In the genomic region with DNA sequence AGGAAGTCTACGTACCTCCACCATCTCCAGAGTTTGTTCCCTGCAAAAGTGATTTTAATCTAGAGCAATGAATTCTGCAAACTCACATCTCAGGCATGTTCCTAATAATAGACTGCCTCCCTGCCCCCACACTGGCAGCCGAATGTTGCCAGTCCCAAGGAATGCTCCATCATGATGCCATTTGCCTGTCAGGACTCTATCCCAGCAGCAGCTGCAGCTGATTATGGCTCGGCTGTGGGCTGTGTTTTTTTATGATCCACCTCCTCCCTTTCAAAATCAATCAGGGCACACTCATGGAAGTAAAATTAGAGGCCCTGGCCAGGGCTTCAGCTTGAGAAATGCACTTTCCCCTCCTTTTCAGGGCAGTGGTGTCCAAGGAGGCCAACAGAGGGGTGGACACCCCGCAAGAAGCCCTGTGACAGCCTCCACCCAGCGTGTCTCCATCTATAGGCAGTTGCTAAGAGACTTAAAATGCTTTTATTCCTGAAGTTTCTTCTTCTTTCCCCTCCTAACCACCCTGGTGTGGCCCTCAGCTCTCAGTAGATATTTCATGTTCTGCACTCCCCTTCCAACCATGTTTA, we compare ENCODE assay signal across 12 cellular contexts.
DNase-seq lines count a peak whose midpoint lies in the region; TF ChIP-seq lines count a peak whose summit lies in the region.
"Had no signal": no experiment of that assay in that cellular context is flagged by ENCODE, and none has a peak within 500 bp of the region (broad histone marks: within the 10 kb centered on the region; RNA-seq: fewer than 3 reads in every experiment).

No MANE protein-coding gene starts in this region.

- TF ChIP-seq CTCF in fibroblast of mammary gland (conservative IDR thresholded peaks at IDR 0.05; ENCODE audit: control insufficient read depth, insufficient read depth, low read depth, low read length) (no peak), nephron (IDR thresholded peaks at IDR 0.05; ENCODE audit: unreplicated experiment in 3 of 3) (no peak)

- H3K27ac Mint-ChIP-seq in nephron = peak overlapping the region; percentile 71 to 90 (median 84)
- H3K27ac Mint-ChIP-seq: activated CD4-positive, alpha-beta memory T cell treated with anti-CD3 and anti-CD28 coated beads for 36 hours had no signal

- no peaks in the 10 kb centered on the region for H3K27me3 Mint-ChIP-seq in nephron (ENCODE audit: low read depth)

- DNase-seq in A172 (ENCODE audit: low spot score) = peak; percentile 66
- DNase-seq in RPMI7951 (ENCODE audit: low read depth) = peak; percentile 89
- DNase-seq in fibroblast of mammary gland (ENCODE audit: low read depth) = peak; percentile 92
- no peak for DNase-seq in NCI-H1417 (lab: John Stamatoyannopoulos, UW)
- no peak for DNase-seq in NCI-H774 (lab: John Stamatoyannopoulos, UW)
- no peak for DNase-seq in NCI-H510A treated with DMSO at 0.1 percent for 48 hours (lab: John Stamatoyannopoulos, UW)
- no peak for DNase-seq in activated CD4-positive, alpha-beta T cell treated with anti-CD3 and anti-CD28 coated beads for 4 hours
- DNase-seq: activated CD4-positive, alpha-beta memory T cell treated with anti-CD3 and anti-CD28 coated beads for 36 hours; activated naive CD4-positive, alpha-beta T cell; effector CD4-positive, alpha-beta T cell; NCI-H1436 had no signal

- peak overlapping the region in 2 of 3 experiments; percentile 4 to 40 for H3K4me3 Mint-ChIP-seq in nephron
- H3K4me3 Mint-ChIP-seq: activated CD4-positive, alpha-beta memory T cell treated with anti-CD3 and anti-CD28 coated beads for 36 hours had no signal

- H3K9me3 Mint-ChIP-seq in nephron = no peaks in the 10 kb centered on the region
- H3K9me3 Mint-ChIP-seq: activated CD4-positive, alpha-beta memory T cell treated with anti-CD3 and anti-CD28 coated beads for 36 hours had no signal

- no peak overlapping the region for H3K4me3 ChIP-seq in fibroblast of mammary gland (ENCODE audit: control insufficient read depth, low read depth, low read length)

- peaks cover 77% of the 10 kb centered on the region for H3K4me1 Mint-ChIP-seq in nephron

- H3K36me3 Mint-ChIP-seq in nephron (ENCODE audit: low read depth) = no peaks in the 10 kb centered on the region
- H3K36me3 Mint-ChIP-seq: activated CD4-positive, alpha-beta memory T cell treated with anti-CD3 and anti-CD28 coated beads for 36 hours had no signal

Comparison
In these comparisons a context has a peak if more than half of its experiments do, and no peak if none do; other contexts are left out.
1. DNase-seq: peak in A172 (single experiment), RPMI7951 (single experiment) and fibroblast of mammary gland (single experiment); none in NCI-H1417 (0 of 3), NCI-H774 (single experiment), NCI-H510A treated with DMSO at 0.1 percent for 48 hours (single experiment) and activated CD4-positive, alpha-beta T cell treated with anti-CD3 and anti-CD28 coated beads for 4 hours (0 of 2).